In genomic region chr3:45553469-45553974, GRCh38 we compare ENCODE assay signal across 8 cellular contexts. TPM values are rescaled to one million over a fixed set of nuclear protein-coding genes. Genes with fewer than 3 reads are reported as not detected.
DNase-seq lines count a peak whose midpoint lies in the region; ATAC-seq and TF ChIP-seq lines count a peak whose summit lies in the region.

No MANE protein-coding gene starts in this region.

- H4K20me1 ChIP-seq in MM.1S (ENCODE audit: insufficient read depth, low read length): no peaks in the 10 kb centered on the region

- TF ChIP-seq POLR2A in vagina (IDR thresholded peaks at IDR 0.05): no peak

- no peaks in the 10 kb centered on the region for H3K9me3 Mint-ChIP-seq in activated CD8-positive, alpha-beta T cell treated with anti-CD3 and anti-CD28 coated beads for 36 hours

- H3K36me3 ChIP-seq in MM.1S (replicated peaks; ENCODE audit: insufficient read depth, low read length): no peaks in the 10 kb centered on the region
- no peaks in the 10 kb centered on the region for H3K36me3 ChIP-seq in left lung
- H3K36me3 ChIP-seq in vagina: no peaks in the 10 kb centered on the region
- no peaks in the 10 kb centered on the region for H3K36me3 ChIP-seq in HAP-1 (replicated peaks)

- no peak for TF ChIP-seq CTCF in MM.1S (IDR thresholded peaks at IDR 0.05; ENCODE audit: low read length)
- TF ChIP-seq CTCF in left lung (IDR thresholded peaks at IDR 0.05): no peak
- TF ChIP-seq CTCF in activated CD8-positive, alpha-beta T cell treated with anti-CD3 and anti-CD28 coated beads for 36 hours (IDR thresholded peaks at IDR 0.05): no peak
- no peak for TF ChIP-seq CTCF in vagina (IDR thresholded peaks at IDR 0.05)

- H3K27ac ChIP-seq in MM.1S (ENCODE audit: low read length) (peak overlapping the region; percentile 99), left lung (peak overlapping the region in 1 of 2 donors; percentile 24), vagina (no peak overlapping the region)

- H3K27ac Mint-ChIP-seq in activated CD8-positive, alpha-beta T cell treated with anti-CD3 and anti-CD28 coated beads for 36 hours: no peak overlapping the region

- H3K79me2 ChIP-seq in MM.1S (ENCODE audit: low read length): 0 out of 2 replicates have a peak, but pooled peaks cover 3% of the 10 kb centered on the region

- H3K4me1 Mint-ChIP-seq in activated CD8-positive, alpha-beta T cell treated with anti-CD3 and anti-CD28 coated beads for 36 hours (ENCODE audit: low read depth): peaks cover 9% of the 10 kb centered on the region

- H3K27me3 ChIP-seq in MM.1S (replicated peaks; ENCODE audit: insufficient read depth, low read length): no peaks in the 10 kb centered on the region
- H3K27me3 ChIP-seq in left lung: no peaks in the 10 kb centered on the region
- H3K27me3 ChIP-seq in vagina: no peaks in the 10 kb centered on the region
- no peaks in the 10 kb centered on the region for H3K27me3 ChIP-seq in HAP-1 (ENCODE audit: low read depth)

- H3F3A ChIP-seq in MM.1S (ENCODE audit: insufficient read depth, low read length): peaks cover 32% of the 10 kb centered on the region

- no peaks in the 10 kb centered on the region for H3K27me3 Mint-ChIP-seq in activated CD8-positive, alpha-beta T cell treated with anti-CD3 and anti-CD28 coated beads for 36 hours

- H3K4me3 ChIP-seq in MM.1S (ENCODE audit: low read length): peak overlapping the region; percentile 31
- H3K4me3 ChIP-seq in left lung: no peak overlapping the region
- H3K4me3 ChIP-seq in vagina: no peak overlapping the region
- H3K4me3 ChIP-seq in HAP-1: no peak overlapping the region

- no peak overlapping the region for H3K4me3 Mint-ChIP-seq in activated CD8-positive, alpha-beta T cell treated with anti-CD3 and anti-CD28 coated beads for 36 hours

- H3K9me3 ChIP-seq in MM.1S (replicated peaks; ENCODE audit: insufficient read depth, low read length) (no peaks in the 10 kb centered on the region), left lung (no peaks in the 10 kb centered on the region), vagina (no peaks in the 10 kb centered on the region), HAP-1 (no peaks in the 10 kb centered on the region)

- peak overlapping the region; percentile 38 for H2AFZ ChIP-seq in MM.1S (ENCODE audit: low read length)

- H3K4me2 ChIP-seq in MM.1S (ENCODE audit: low read depth, low read length): peak overlapping the region; percentile 77

- POLR2A ChIA-PET in activated CD8-positive, alpha-beta T cell treated with anti-CD3 and anti-CD28 coated beads for 36 hours (lab: Charles Lee): no interaction called here

- in situ Hi-C loops in HAP-1 (cut with MboI; ENCODE audit: low sequenced_read_pairs): no loop called here

- H3K4me1 ChIP-seq in MM.1S (ENCODE audit: low read length): peaks cover 50% of the 10 kb centered on the region
- peaks cover 20 to 35% of the 10 kb centered on the region in 2 donors for H3K4me1 ChIP-seq in left lung
- peaks cover 58% of the 10 kb centered on the region for H3K4me1 ChIP-seq in vagina
- no peaks in the 10 kb centered on the region for H3K4me1 ChIP-seq in HAP-1

- CTCF ChIA-PET in activated CD8-positive, alpha-beta T cell treated with anti-CD3 and anti-CD28 coated beads for 36 hours (lab: Charles Lee): interaction anchor here (0.9 to 2.1 kb wide), 2 partner anchors 103 to 106 kb away, joined by 5 to 6 read pairs; no protein-coding TSS in a partner anchor

- H3K36me3 Mint-ChIP-seq in activated CD8-positive, alpha-beta T cell treated with anti-CD3 and anti-CD28 coated beads for 36 hours (ENCODE audit: low read depth): no peaks in the 10 kb centered on the region

- H3K9ac ChIP-seq in MM.1S (ENCODE audit: low read length): peak overlapping the region; percentile 83

- H3K9me2 ChIP-seq in MM.1S (replicated peaks; ENCODE audit: insufficient read depth, low read length): no peaks in the 10 kb centered on the region

- ATAC-seq in GM18502 (IDR thresholded peaks at IDR 0.05; ENCODE audit: poor library complexity, unreplicated experiment): peak; percentile 46
- ATAC-seq in left lung: peak; percentile 54
- no peak for ATAC-seq in GM18498 (IDR thresholded peaks at IDR 0.05; ENCODE audit: unreplicated experiment)
- no peak for ATAC-seq in activated CD8-positive, alpha-beta T cell treated with anti-CD3 and anti-CD28 coated beads for 36 hours

- intact Hi-C loops in left lung (cut with DNase I): no loop called here
- intact Hi-C loops in activated CD8-positive, alpha-beta T cell treated with anti-CD3 and anti-CD28 coated beads for 36 hours (cut with micrococcal nuclease): no loop called here
- intact Hi-C loops in vagina (cut with DNase I): no loop called here

- peak; percentile 93 for DNase-seq in MM.1S
- peak; percentile 54 for DNase-seq in astrocyte of the hippocampus (ENCODE audit: low read depth, low spot score)
- DNase-seq in left lung: no peak
- DNase-seq in activated CD8-positive, alpha-beta T cell treated with anti-CD3 and anti-CD28 coated beads for 36 hours: no peak
- DNase-seq in vagina (ENCODE audit: extremely low spot score in 2 of 2): no peak
- no peak for DNase-seq in HAP-1 (ENCODE audit: low spot score in 2 of 2)

RNA-seq across cellular contexts. Expression of gene LIMD1, which starts 41.0 kb away (rescaled TPM):
- total RNA-seq in left lung: 100 to 1,000 TPM in 1 of 2 donors, 10 to 100 TPM in 1; 68.0 to 104 TPM
- total RNA-seq in activated CD8-positive, alpha-beta T cell treated with anti-CD3 and anti-CD28 coated beads for 36 hours: 10 to 100 TPM; 34.5 to 36.5 TPM
- total RNA-seq in vagina: 16.2 TPM

Comparison
In these comparisons a context has a peak if more than half of its experiments do, and no peak if none do; other contexts are left out.
1. ATAC-seq: peak in GM18502 (single experiment) and left lung (single experiment); none in GM18498 (single experiment) and activated CD8-positive, alpha-beta T cell treated with anti-CD3 and anti-CD28 coated beads for 36 hours (single experiment).
2. DNase-seq: peak in MM.1S (single experiment) and astrocyte of the hippocampus (single experiment); none in left lung (0 of 2), activated CD8-positive, alpha-beta T cell treated with anti-CD3 and anti-CD28 coated beads for 36 hours (single experiment), vagina (0 of 2) and HAP-1 (0 of 2).